Comparison of ENCODE assay signal across 16 cellular contexts in genomic region chr10:44125879-44126675, GRCh38.
DNase-seq lines count a peak whose midpoint lies in the region; ATAC-seq and TF ChIP-seq lines count a peak whose summit lies in the region.
"Had no signal": no experiment of that assay in that cellular context is flagged by ENCODE, and none has a peak within 500 bp of the region (broad histone marks: within the 10 kb centered on the region; RNA-seq: fewer than 3 reads in every experiment).

No MANE protein-coding gene starts in this region.

- H3K27ac Mint-ChIP-seq in immature natural killer cell: no peak overlapping the region
- H3K27ac Mint-ChIP-seq: activated CD4-positive, alpha-beta T cell treated with anti-CD3 and anti-CD28 coated beads for 36 hours had no signal

- no peak overlapping the region for H3K27ac ChIP-seq in right cardiac atrium (ENCODE audit: low read length)
- H3K27ac ChIP-seq in vagina: peak overlapping the region; percentile 50
- H3K27ac ChIP-seq: A549, ascending aorta, hepatocyte, left lung, tibial artery had no signal

- H3K4me3 ChIP-seq in right cardiac atrium (ENCODE audit: low read length) (no peak overlapping the region), vagina (no peak overlapping the region)
- H3K4me3 ChIP-seq: A549, ascending aorta, hepatocyte, left lung, tibial artery had no signal

- H3K4me3 Mint-ChIP-seq in immature natural killer cell: no peak overlapping the region
- H3K4me3 Mint-ChIP-seq: activated CD4-positive, alpha-beta T cell treated with anti-CD3 and anti-CD28 coated beads for 36 hours had no signal

- no peaks in the 10 kb centered on the region for H3K36me3 ChIP-seq in vagina
- H3K36me3 ChIP-seq: ascending aorta, left lung, tibial artery had no signal

- no peak for TF ChIP-seq POLR2A in vagina (IDR thresholded peaks at IDR 0.05)

- H3K4me1 Mint-ChIP-seq in immature natural killer cell: no peaks in the 10 kb centered on the region
- H3K4me1 Mint-ChIP-seq: activated CD4-positive, alpha-beta T cell treated with anti-CD3 and anti-CD28 coated beads for 36 hours had no signal

- H3K36me3 Mint-ChIP-seq in immature natural killer cell: no peaks in the 10 kb centered on the region

- ATAC-seq in left ventricle myocardium superior (peak; percentile 50), right cardiac atrium (no peak), HG03039 (IDR thresholded peaks at IDR 0.05; ENCODE audit: unreplicated experiment) (no peak)
- ATAC-seq: A549; activated CD4-positive, alpha-beta T cell treated with anti-CD3 and anti-CD28 coated beads for 36 hours; left lung had no signal

- intact Hi-C loops in left ventricle myocardium superior (cut with micrococcal nuclease) (no loop called here), right cardiac atrium (cut with DNase I) (no loop called here), vagina (cut with DNase I) (no loop called here)

- no peak for TF ChIP-seq CTCF in vagina (IDR thresholded peaks at IDR 0.05)

- WGBS in right cardiac atrium: 82% methylated on average over 6 of the region's 6 CpGs

- peaks cover 0 to 4% (median 0%) of the 10 kb centered on the region in 6 donors for H3K9me3 Mint-ChIP-seq in immature natural killer cell

- H3K27me3 ChIP-seq in right cardiac atrium (ENCODE audit: control insufficient read depth, insufficient read depth) (no peaks in the 10 kb centered on the region), vagina (no peaks in the 10 kb centered on the region)
- H3K27me3 ChIP-seq: ascending aorta, hepatocyte, left lung, tibial artery had no signal

- H3K9me3 ChIP-seq in right cardiac atrium (ENCODE audit: control insufficient read depth, low read length) (no peaks in the 10 kb centered on the region), vagina (no peaks in the 10 kb centered on the region)
- H3K9me3 ChIP-seq: A549, left lung, tibial artery had no signal

- no peaks in the 10 kb centered on the region for H3K4me1 ChIP-seq in right cardiac atrium (ENCODE audit: control insufficient read depth, insufficient read depth, low read length)
- no peaks in the 10 kb centered on the region for H3K4me1 ChIP-seq in vagina
- H3K4me1 ChIP-seq: A549, ascending aorta, left lung, tibial artery had no signal

- DNase-seq in left ventricle myocardium superior (no peak), right cardiac atrium (no peak), astrocyte of the hippocampus (ENCODE audit: low read depth, low spot score) (peak; percentile 29), glomerular visceral epithelial cell (ENCODE audit: extremely low spot score) (peak; percentile 49), vagina (ENCODE audit: extremely low spot score in 2 of 2) (no peak), immature natural killer cell (no peak)
- no peak for DNase-seq in activated CD4-positive, alpha-beta T cell treated with anti-CD3 and anti-CD28 coated beads, Interleukin-2, amount 50 U/mL, for 48 hours
- DNase-seq: activated CD4-positive, alpha-beta T cell treated with anti-CD3 and anti-CD28 coated beads for 36 hours; DMS 273 treated with DMSO at 0.1 percent for 48 hours; effector CD4-positive, alpha-beta T cell; left lung had no signal

- peaks cover 0 to 8% (median 0%) of the 10 kb centered on the region in 3 donors for H3K27me3 Mint-ChIP-seq in immature natural killer cell (ENCODE audit: low read depth in 3 of 3)

Comparison
In these comparisons a context has a peak if more than half of its experiments do, and no peak if none do; other contexts are left out.
1. DNase-seq: peak in astrocyte of the hippocampus (single experiment) and glomerular visceral epithelial cell (single experiment); none in left ventricle myocardium superior (single experiment), right cardiac atrium (0 of 3), vagina (0 of 2), activated CD4-positive, alpha-beta T cell treated with anti-CD3 and anti-CD28 coated beads, Interleukin-2, amount 50 U/mL, for 48 hours (0 of 2) and immature natural killer cell (0 of 3).